ENCODE assay signal across 9 cellular contexts in the genomic region with DNA sequence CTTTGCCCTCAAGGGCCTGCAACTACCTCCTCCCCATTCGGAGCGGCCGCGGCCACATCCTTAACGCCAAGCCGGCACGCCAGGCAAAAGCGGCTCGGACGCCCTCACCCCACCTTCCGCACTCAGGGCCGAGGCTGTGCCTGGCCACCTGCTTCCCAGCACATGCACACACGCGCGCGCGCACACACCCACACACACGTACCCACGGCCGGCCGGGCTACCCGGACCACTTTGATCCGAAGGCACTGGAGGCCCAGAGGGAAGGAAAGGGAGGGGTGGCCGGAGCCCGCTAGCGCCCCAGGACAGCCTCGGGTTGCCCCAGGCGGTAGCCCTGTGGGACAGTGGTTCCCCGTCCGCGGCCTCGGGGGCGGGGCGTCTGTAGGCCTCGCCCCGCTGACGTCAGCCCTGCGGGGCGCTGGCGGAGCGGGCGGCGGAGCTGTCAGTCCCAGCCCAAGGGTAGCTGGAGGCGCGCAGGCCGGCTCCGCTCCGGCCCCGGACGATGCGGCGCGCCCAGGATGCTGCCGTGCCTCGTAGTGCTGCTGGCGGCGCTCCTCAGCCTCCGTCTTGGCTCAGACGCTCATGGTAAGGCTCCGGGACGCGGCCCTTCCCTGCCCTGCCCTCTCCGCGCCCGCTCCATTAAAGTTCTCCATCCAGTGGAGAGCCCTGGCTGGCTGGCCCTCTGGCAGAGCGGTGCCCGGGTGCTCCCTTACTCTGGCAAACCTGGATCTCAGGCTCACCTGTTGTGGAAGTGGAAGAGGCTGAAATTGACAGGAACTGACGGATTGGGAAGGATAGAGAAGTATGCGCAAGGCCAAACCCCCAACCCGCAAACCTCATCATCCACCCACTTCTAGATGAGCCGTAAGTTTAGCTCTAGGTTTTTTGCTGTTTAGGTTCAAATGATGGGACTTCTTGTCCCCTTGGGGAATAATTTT. TPM values are rescaled to one million over a fixed set of nuclear protein-coding genes. Genes with fewer than 3 reads are reported as not detected.
DNase-seq lines count a peak whose midpoint lies in the region; ATAC-seq and TF ChIP-seq lines count a peak whose summit lies in the region.
"Had no signal": no experiment of that assay in that cellular context is flagged by ENCODE, and none has a peak within 500 bp of the region (broad histone marks: within the 10 kb centered on the region; RNA-seq: fewer than 3 reads in every experiment).

Gene IL10RA, plus strand, starts transcription at position 442 of the 935 bp plus-strand sequence. Its CDS starts 74 bp downstream, at position 516.

- peaks cover 30% of the 10 kb centered on the region for H3K27me3 ChIP-seq in neural cell (ENCODE audit: insufficient read depth, low read depth, low read length)

- H3K27ac Mint-ChIP-seq in stimulated activated naive CD8-positive, alpha-beta T cell treated with anti-CD3 and anti-CD28 coated beads, Interleukin-15, amount 100 ng/mL, for 72 hours: peak within 1 kb of the TSS; percentile 83 to 87

- H3K27me3 Mint-ChIP-seq in activated T-cell treated with anti-CD3 and anti-CD28 coated beads, Interleukin-2, amount 50 U/mL, for 4 hours (ENCODE audit: low read depth): no peaks in the 10 kb centered on the region
- no peaks in the 10 kb centered on the region for H3K27me3 Mint-ChIP-seq in stimulated activated naive CD8-positive, alpha-beta T cell treated with anti-CD3 and anti-CD28 coated beads, Interleukin-15, amount 100 ng/mL, for 72 hours

- ATAC-seq in GM18867 (IDR thresholded peaks at IDR 0.05; ENCODE audit: unreplicated experiment) (peak; percentile 82), HG03108 (IDR thresholded peaks at IDR 0.05; ENCODE audit: unreplicated experiment) (peak; percentile 92)
- peak; percentile 80 to 82 for ATAC-seq in activated T-cell treated with anti-CD3 and anti-CD28 coated beads, Interleukin-2, amount 50 U/mL, for 4 hours
- ATAC-seq in stimulated activated naive CD8-positive, alpha-beta T cell treated with anti-CD3 and anti-CD28 coated beads, Interleukin-15, amount 100 ng/mL, for 72 hours: peak; percentile 86

- peak within 1 kb of the TSS; percentile 53 for H3K4me2 ChIP-seq in neural cell (ENCODE audit: low read length)

- DNase-seq in Ammon's horn (ENCODE audit: low spot score) (peak; percentile 89), NOMO-1 (lab: John Stamatoyannopoulos, UW; ENCODE audit: unreplicated experiment in 2 of 2) (peak; percentile 83 to 93), fibroblast of the aortic adventitia (ENCODE audit: low read depth) (peak; percentile 10)
- DNase-seq in activated T-cell treated with anti-CD3 and anti-CD28 coated beads, Interleukin-2, amount 50 U/mL, for 4 hours: peak; percentile 76
- DNase-seq in stimulated activated naive CD8-positive, alpha-beta T cell treated with anti-CD3 and anti-CD28 coated beads, Interleukin-15, amount 100 ng/mL, for 72 hours: peak; percentile 88

- peaks cover 82% of the 10 kb centered on the region for H3K4me1 Mint-ChIP-seq in activated T-cell treated with anti-CD3 and anti-CD28 coated beads, Interleukin-2, amount 50 U/mL, for 4 hours (ENCODE audit: low read depth)
- peaks cover 82% of the 10 kb centered on the region for H3K4me1 Mint-ChIP-seq in stimulated activated naive CD8-positive, alpha-beta T cell treated with anti-CD3 and anti-CD28 coated beads, Interleukin-15, amount 100 ng/mL, for 72 hours

- peak within 1 kb of the TSS; percentile 49 for H3K4me3 ChIP-seq in fibroblast of the aortic adventitia (ENCODE audit: low read depth, low read length)
- H3K4me3 ChIP-seq in neural cell (ENCODE audit: low read length): peak within 1 kb of the TSS; percentile 92
- H3K4me3 ChIP-seq: SJSA1 had no signal

- H3K4me3 Mint-ChIP-seq in activated T-cell treated with anti-CD3 and anti-CD28 coated beads, Interleukin-2, amount 50 U/mL, for 4 hours: peak within 1 kb of the TSS; percentile 82
- H3K4me3 Mint-ChIP-seq in stimulated activated naive CD8-positive, alpha-beta T cell treated with anti-CD3 and anti-CD28 coated beads, Interleukin-15, amount 100 ng/mL, for 72 hours: peak within 1 kb of the TSS; percentile 83 to 87

- H3K9me3 Mint-ChIP-seq in activated T-cell treated with anti-CD3 and anti-CD28 coated beads, Interleukin-2, amount 50 U/mL, for 4 hours: no peaks in the 10 kb centered on the region
- no peaks in the 10 kb centered on the region for H3K9me3 Mint-ChIP-seq in stimulated activated naive CD8-positive, alpha-beta T cell treated with anti-CD3 and anti-CD28 coated beads, Interleukin-15, amount 100 ng/mL, for 72 hours

- no peak within 1 kb of the TSS for H3K27ac ChIP-seq in neural cell (ENCODE audit: low read length)
- H3K27ac ChIP-seq: SJSA1 had no signal

- no peaks in the 10 kb centered on the region for H3K9me2 ChIP-seq in neural cell (ENCODE audit: insufficient read depth, low read length)

- peak within 1 kb of the TSS; percentile 74 for H3K9ac ChIP-seq in neural cell (ENCODE audit: low read length)

- H3K36me3 ChIP-seq in neural cell (ENCODE audit: insufficient read depth, low read length): no peaks in the 10 kb centered on the region
- H3K36me3 ChIP-seq: SJSA1 had no signal

- TF ChIP-seq CTCF in fibroblast of the aortic adventitia (IDR thresholded peaks at IDR 0.05; ENCODE audit: insufficient read depth, low read length) (no peak), neural cell (IDR thresholded peaks at IDR 0.05; ENCODE audit: poor library complexity, severe bottlenecking) (peak; percentile 12)

- TF ChIP-seq RAD21 in neural cell (conservative IDR thresholded peaks at IDR 0.05): no peak

- H3K79me2 ChIP-seq in neural cell (replicated peaks; ENCODE audit: insufficient read depth, low read length): no peaks in the 10 kb centered on the region

- peaks cover 18% of the 10 kb centered on the region for H3K36me3 Mint-ChIP-seq in activated T-cell treated with anti-CD3 and anti-CD28 coated beads, Interleukin-2, amount 50 U/mL, for 4 hours (ENCODE audit: insufficient read depth)

- peak within 1 kb of the TSS; percentile 83 for H2AFZ ChIP-seq in neural cell (ENCODE audit: low read depth, low read length)

- H4K20me1 ChIP-seq in neural cell (ENCODE audit: insufficient read depth): no peaks in the 10 kb centered on the region

- H3K9me3 ChIP-seq in neural cell (ENCODE audit: low read length): no peaks in the 10 kb centered on the region
- H3K9me3 ChIP-seq: SJSA1 had no signal

- H3F3A ChIP-seq in neural cell (ENCODE audit: insufficient read depth, low read length, poor library complexity, severe bottlenecking): no peaks in the 10 kb centered on the region

- TF ChIP-seq EP300 in neural cell (conservative IDR thresholded peaks at IDR 0.05; ENCODE audit: poor library complexity, severe bottlenecking): peak; percentile 46

TF ChIP-seq in neural cell, 6 proteins besides CTCF, POLR2A, EP300 and RAD21:
- TF ChIP-seq POLR2AphosphoS5 (IDR thresholded peaks at IDR 0.05) (no peak), TAF1 (IDR thresholded peaks at IDR 0.05; ENCODE audit: low read depth) (peak; percentile 50), REST (IDR thresholded peaks at IDR 0.05; ENCODE audit: borderline replicate concordance) (no peak), MXI1 (conservative IDR thresholded peaks at IDR 0.05; ENCODE audit: poor library complexity, severe bottlenecking) (peak; percentile 71), EZH2 (IDR thresholded peaks at IDR 0.05; ENCODE audit: borderline replicate concordance, insufficient read depth, low read length, poor library complexity, severe bottlenecking) (no peak), SMC3 (conservative IDR thresholded peaks at IDR 0.05; ENCODE audit: poor library complexity) (no peak)

RNA-seq across cellular contexts. Expression of gene IL10RA, which starts in this region (rescaled TPM):
- total RNA-seq in activated T-cell treated with anti-CD3 and anti-CD28 coated beads, Interleukin-2, amount 50 U/mL, for 4 hours: 10 to 100 TPM; 30.5 to 39.3 (median 36.6) TPM
- not detected in 2 replicates for total RNA-seq in fibroblast of the aortic adventitia (ENCODE audit: low replicate concordance)
- polyA plus RNA-seq in neural cell: 0.76 and 1.1 TPM in 2 replicates
- polyA minus RNA-seq in neural cell: 2.2 and 3.2 TPM in 2 replicates
- total RNA-seq: SJSA1 had no signal

Comparison
In these comparisons a context has a peak if more than half of its experiments do, and no peak if none do; other contexts are left out.
1. RNA of gene IL10RA (total RNA-seq): 30.5 to 39.3 TPM in activated T-cell treated with anti-CD3 and anti-CD28 coated beads, Interleukin-2, amount 50 U/mL, for 4 hours; not detected in fibroblast of the aortic adventitia; every median in the first group is over 10 times any median in the second.
2. Peak in DNase-seq and H3K4me3 ChIP-seq in fibroblast of the aortic adventitia; RNA of the gene not detected or under 1 TPM.
3. DNase-seq: peak in every context shown above with its lines; median percentile 89 in Ammon's horn; 88 in NOMO-1; 88 in stimulated activated naive CD8-positive, alpha-beta T cell treated with anti-CD3 and anti-CD28 coated beads, Interleukin-15, amount 100 ng/mL, for 72 hours; 76 in activated T-cell treated with anti-CD3 and anti-CD28 coated beads, Interleukin-2, amount 50 U/mL, for 4 hours; 10 in fibroblast of the aortic adventitia.
4. Peak in every context shown above with its lines, with median percentiles within 50 percentile points of each other: ATAC-seq.